In the genomic region with DNA sequence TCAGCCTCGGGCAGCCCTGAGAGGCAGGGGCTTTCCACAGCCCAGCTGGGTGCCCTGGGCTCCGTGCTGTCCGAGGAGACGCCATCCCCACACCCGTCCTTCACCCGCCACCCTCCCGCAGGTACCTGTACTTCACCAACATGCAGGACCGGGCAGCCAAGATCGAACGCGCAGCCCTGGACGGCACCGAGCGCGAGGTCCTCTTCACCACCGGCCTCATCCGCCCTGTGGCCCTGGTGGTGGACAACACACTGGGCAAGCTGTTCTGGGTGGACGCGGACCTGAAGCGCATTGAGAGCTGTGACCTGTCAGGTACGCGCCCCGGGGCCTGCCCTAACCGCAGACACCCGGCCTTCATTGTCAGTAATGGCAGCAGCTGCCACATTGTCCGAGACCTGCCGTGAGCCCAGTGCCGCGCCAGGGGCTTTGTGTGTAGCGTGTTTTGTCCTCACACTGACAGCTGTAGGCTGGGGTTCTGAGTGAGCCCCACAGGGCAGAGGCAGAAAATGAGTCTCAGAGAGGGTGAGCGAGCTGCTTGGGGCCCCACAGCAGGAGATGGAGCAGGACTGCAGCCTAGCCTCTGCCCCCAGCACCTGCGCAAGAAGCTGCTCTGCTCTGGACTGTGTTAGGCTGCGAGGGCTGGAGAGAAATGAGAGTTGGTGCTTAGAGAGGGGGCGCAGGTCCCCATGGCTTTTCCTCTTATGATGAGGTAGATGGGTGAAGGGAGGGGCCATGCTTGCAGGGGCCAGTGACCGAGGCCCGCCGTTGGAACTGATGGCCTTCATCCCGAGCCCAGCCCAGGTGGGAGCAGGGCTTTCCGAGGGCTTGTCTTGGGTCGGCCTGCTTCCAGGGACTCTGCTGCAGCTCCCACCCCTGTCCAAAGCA, we compare ENCODE assay signal across 2 cellular contexts.
TF ChIP-seq lines count a peak whose summit lies in the region.

No MANE protein-coding gene starts in this region.

TF ChIP-seq in A549, 52 proteins besides CTCF, POLR2A, EP300 and RAD21 (continued from another document):
- TF ChIP-seq ZSCAN20 (CRISPR knock-in tag; IDR thresholded peaks at IDR 0.05) (no peak), CEBPB (IDR thresholded peaks at IDR 0.05) (no peak), POLR2AphosphoS2 (conservative IDR thresholded peaks at IDR 0.05; ENCODE audit: low read length) (no peak), ZFP36 (IDR thresholded peaks at IDR 0.05; ENCODE audit: borderline replicate concordance, partially characterized antibody) (no peak), FOSB (CRISPR knock-in tag; IDR thresholded peaks at IDR 0.05) (no peak), CBX8 (IDR thresholded peaks at IDR 0.05) (no peak), BHLHE40 (IDR thresholded peaks at IDR 0.05; ENCODE audit: low read depth, low read length) (no peak), EHF (CRISPR knock-in tag; IDR thresholded peaks at IDR 0.05) (no peak), SREBF2 (IDR thresholded peaks at IDR 0.05) (no peak), KDM5A (IDR thresholded peaks at IDR 0.05) (no peak)
- TF ChIP-seq, protein P1, sequence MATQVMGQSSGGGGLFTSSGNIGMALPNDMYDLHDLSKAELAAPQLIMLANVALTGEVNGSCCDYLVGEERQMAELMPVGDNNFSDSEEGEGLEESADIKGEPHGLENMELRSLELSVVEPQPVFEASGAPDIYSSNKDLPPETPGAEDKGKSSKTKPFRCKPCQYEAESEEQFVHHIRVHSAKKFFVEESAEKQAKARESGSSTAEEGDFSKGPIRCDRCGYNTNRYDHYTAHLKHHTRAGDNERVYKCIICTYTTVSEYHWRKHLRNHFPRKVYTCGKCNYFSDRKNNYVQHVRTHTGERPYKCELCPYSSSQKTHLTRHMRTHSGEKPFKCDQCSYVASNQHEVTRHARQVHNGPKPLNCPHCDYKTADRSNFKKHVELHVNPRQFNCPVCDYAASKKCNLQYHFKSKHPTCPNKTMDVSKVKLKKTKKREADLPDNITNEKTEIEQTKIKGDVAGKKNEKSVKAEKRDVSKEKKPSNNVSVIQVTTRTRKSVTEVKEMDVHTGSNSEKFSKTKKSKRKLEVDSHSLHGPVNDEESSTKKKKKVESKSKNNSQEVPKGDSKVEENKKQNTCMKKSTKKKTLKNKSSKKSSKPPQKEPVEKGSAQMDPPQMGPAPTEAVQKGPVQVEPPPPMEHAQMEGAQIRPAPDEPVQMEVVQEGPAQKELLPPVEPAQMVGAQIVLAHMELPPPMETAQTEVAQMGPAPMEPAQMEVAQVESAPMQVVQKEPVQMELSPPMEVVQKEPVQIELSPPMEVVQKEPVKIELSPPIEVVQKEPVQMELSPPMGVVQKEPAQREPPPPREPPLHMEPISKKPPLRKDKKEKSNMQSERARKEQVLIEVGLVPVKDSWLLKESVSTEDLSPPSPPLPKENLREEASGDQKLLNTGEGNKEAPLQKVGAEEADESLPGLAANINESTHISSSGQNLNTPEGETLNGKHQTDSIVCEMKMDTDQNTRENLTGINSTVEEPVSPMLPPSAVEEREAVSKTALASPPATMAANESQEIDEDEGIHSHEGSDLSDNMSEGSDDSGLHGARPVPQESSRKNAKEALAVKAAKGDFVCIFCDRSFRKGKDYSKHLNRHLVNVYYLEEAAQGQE (IDR thresholded peaks at IDR 0.05): no peak
- TF ChIP-seq, protein P2, sequence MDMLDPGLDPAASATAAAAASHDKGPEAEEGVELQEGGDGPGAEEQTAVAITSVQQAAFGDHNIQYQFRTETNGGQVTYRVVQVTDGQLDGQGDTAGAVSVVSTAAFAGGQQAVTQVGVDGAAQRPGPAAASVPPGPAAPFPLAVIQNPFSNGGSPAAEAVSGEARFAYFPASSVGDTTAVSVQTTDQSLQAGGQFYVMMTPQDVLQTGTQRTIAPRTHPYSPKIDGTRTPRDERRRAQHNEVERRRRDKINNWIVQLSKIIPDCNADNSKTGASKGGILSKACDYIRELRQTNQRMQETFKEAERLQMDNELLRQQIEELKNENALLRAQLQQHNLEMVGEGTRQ (IDR thresholded peaks at IDR 0.05): no peak
- TF ChIP-seq, protein P3, sequence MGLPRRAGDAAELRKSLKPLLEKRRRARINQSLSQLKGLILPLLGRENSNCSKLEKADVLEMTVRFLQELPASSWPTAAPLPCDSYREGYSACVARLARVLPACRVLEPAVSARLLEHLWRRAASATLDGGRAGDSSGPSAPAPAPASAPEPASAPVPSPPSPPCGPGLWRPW (IDR thresholded peaks at IDR 0.05): no peak
TF ChIP-seq in A549: peak in this region for 0.

TF ChIP-seq in WTC11, 78 proteins besides CTCF, POLR2A, EP300 and RAD21 (continued from another document):
- TF ChIP-seq STAT6 (CRISPR knock-in tag; conservative IDR thresholded peaks at IDR 0.05; ENCODE audit: low read depth) (no peak), SOX15 (CRISPR knock-in tag; IDR thresholded peaks at IDR 0.05) (no peak), JUN (CRISPR knock-in tag; IDR thresholded peaks at IDR 0.05) (no peak), SP1 (CRISPR knock-in tag; conservative IDR thresholded peaks at IDR 0.05) (no peak), HMGXB4 (CRISPR knock-in tag; IDR thresholded peaks at IDR 0.05) (no peak), ZNF396 (CRISPR knock-in tag; IDR thresholded peaks at IDR 0.05; ENCODE audit: borderline replicate concordance) (no peak), NR3C1 (CRISPR knock-in tag; conservative IDR thresholded peaks at IDR 0.05; ENCODE audit: low read depth) (no peak), ESRRA (CRISPR knock-in tag; IDR thresholded peaks at IDR 0.05; ENCODE audit: borderline replicate concordance) (no peak), MXD4 (CRISPR knock-in tag; IDR thresholded peaks at IDR 0.05; ENCODE audit: borderline replicate concordance) (no peak)
- TF ChIP-seq, protein P4, sequence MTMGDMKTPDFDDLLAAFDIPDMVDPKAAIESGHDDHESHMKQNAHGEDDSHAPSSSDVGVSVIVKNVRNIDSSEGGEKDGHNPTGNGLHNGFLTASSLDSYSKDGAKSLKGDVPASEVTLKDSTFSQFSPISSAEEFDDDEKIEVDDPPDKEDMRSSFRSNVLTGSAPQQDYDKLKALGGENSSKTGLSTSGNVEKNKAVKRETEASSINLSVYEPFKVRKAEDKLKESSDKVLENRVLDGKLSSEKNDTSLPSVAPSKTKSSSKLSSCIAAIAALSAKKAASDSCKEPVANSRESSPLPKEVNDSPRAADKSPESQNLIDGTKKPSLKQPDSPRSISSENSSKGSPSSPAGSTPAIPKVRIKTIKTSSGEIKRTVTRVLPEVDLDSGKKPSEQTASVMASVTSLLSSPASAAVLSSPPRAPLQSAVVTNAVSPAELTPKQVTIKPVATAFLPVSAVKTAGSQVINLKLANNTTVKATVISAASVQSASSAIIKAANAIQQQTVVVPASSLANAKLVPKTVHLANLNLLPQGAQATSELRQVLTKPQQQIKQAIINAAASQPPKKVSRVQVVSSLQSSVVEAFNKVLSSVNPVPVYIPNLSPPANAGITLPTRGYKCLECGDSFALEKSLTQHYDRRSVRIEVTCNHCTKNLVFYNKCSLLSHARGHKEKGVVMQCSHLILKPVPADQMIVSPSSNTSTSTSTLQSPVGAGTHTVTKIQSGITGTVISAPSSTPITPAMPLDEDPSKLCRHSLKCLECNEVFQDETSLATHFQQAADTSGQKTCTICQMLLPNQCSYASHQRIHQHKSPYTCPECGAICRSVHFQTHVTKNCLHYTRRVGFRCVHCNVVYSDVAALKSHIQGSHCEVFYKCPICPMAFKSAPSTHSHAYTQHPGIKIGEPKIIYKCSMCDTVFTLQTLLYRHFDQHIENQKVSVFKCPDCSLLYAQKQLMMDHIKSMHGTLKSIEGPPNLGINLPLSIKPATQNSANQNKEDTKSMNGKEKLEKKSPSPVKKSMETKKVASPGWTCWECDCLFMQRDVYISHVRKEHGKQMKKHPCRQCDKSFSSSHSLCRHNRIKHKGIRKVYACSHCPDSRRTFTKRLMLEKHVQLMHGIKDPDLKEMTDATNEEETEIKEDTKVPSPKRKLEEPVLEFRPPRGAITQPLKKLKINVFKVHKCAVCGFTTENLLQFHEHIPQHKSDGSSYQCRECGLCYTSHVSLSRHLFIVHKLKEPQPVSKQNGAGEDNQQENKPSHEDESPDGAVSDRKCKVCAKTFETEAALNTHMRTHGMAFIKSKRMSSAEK (CRISPR knock-in tag; IDR thresholded peaks at IDR 0.05; ENCODE audit: borderline replicate concordance): no peak
- TF ChIP-seq, protein P5, sequence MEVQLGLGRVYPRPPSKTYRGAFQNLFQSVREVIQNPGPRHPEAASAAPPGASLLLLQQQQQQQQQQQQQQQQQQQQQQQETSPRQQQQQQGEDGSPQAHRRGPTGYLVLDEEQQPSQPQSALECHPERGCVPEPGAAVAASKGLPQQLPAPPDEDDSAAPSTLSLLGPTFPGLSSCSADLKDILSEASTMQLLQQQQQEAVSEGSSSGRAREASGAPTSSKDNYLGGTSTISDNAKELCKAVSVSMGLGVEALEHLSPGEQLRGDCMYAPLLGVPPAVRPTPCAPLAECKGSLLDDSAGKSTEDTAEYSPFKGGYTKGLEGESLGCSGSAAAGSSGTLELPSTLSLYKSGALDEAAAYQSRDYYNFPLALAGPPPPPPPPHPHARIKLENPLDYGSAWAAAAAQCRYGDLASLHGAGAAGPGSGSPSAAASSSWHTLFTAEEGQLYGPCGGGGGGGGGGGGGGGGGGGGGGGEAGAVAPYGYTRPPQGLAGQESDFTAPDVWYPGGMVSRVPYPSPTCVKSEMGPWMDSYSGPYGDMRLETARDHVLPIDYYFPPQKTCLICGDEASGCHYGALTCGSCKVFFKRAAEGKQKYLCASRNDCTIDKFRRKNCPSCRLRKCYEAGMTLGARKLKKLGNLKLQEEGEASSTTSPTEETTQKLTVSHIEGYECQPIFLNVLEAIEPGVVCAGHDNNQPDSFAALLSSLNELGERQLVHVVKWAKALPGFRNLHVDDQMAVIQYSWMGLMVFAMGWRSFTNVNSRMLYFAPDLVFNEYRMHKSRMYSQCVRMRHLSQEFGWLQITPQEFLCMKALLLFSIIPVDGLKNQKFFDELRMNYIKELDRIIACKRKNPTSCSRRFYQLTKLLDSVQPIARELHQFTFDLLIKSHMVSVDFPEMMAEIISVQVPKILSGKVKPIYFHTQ (CRISPR knock-in tag; IDR thresholded peaks at IDR 0.05): no peak
- TF ChIP-seq, protein P2 (CRISPR knock-in tag; IDR thresholded peaks at IDR 0.05): no peak
TF ChIP-seq in WTC11: peak in this region for 0.
